Comparison of ENCODE assay signal across 17 cellular contexts in genomic region chr4:84126061-84126787, GRCh38.
DNase-seq lines count a peak whose midpoint lies in the region; ATAC-seq and TF ChIP-seq lines count a peak whose summit lies in the region.
"Had no signal": no experiment of that assay in that cellular context is flagged by ENCODE, and none has a peak within 500 bp of the region (broad histone marks: within the 10 kb centered on the region; RNA-seq: fewer than 3 reads in every experiment).

No MANE protein-coding gene starts in this region.

- H3K4me1 ChIP-seq in SJCRH30 (no peaks in the 10 kb centered on the region), mammary epithelial cell (ENCODE audit: insufficient read depth, low read length) (no peaks in the 10 kb centered on the region)
- H3K4me1 ChIP-seq: esophagus squamous epithelium, Peyer's patch, uterus had no signal

- no peak overlapping the region for H2AFZ ChIP-seq in mammary epithelial cell (ENCODE audit: low read depth, low read length)

- no peak overlapping the region for H3K27ac ChIP-seq in SJCRH30
- no peak overlapping the region for H3K27ac ChIP-seq in mammary epithelial cell (ENCODE audit: insufficient read depth, low read depth, low read length)
- H3K27ac ChIP-seq: esophagus squamous epithelium, Peyer's patch, uterus had no signal

- H3K9me3 ChIP-seq in SJCRH30 (replicated peaks) (no peaks in the 10 kb centered on the region; the same call in 1 of the 2 replicates), mammary epithelial cell (replicated peaks; ENCODE audit: insufficient read depth, low read length) (no peaks in the 10 kb centered on the region)
- H3K9me3 ChIP-seq: esophagus squamous epithelium, Peyer's patch, uterus had no signal

- peak overlapping the region; percentile 21 for H3K27ac Mint-ChIP-seq in mesothelial cell of epicardium
- H3K27ac Mint-ChIP-seq: activated T-helper 2 cell treated with anti-CD3 and anti-CD28 coated beads, Interferon-gamma antibody, Interleukin-2, Interleukin-4, amounts not matched to agents 10 μg/mL and 5 μg/mL and 100 μg/mL, durations not matched to agents 14 hours and 24 hours and 36 hours; naive B cell had no signal

- no peaks in the 10 kb centered on the region for H4K20me1 ChIP-seq in mammary epithelial cell (ENCODE audit: insufficient read depth, low read length)

- no peak for TF ChIP-seq CTCF in mesothelial cell of epicardium (IDR thresholded peaks at IDR 0.05; ENCODE audit: unreplicated experiment)
- TF ChIP-seq CTCF in mammary epithelial cell (conservative IDR thresholded peaks at IDR 0.05 in 1 of 2, IDR thresholded peaks at IDR 0.05 in 1 of 2; ENCODE audit: extremely low read depth in 1 of 2, insufficient read depth in 1 of 2, low read depth in 1 of 2, low read length in 2 of 2): no peak

- peak; percentile 46 for DNase-seq in DMS53 treated with DMSO at 0.1 percent for 48 hours (lab: John Stamatoyannopoulos, UW; ENCODE audit: unreplicated experiment)
- DNase-seq in HuH-7.5 (ENCODE audit: low spot score): peak; percentile 3
- no peak for DNase-seq in SJCRH30
- no peak for DNase-seq in mesothelial cell of epicardium (ENCODE audit: low spot score in 2 of 2, unreplicated experiment in 2 of 2)
- no peak for DNase-seq in Kasumi-1 (lab: John Stamatoyannopoulos, UW)
- DNase-seq in mammary epithelial cell: no peak
- DNase-seq: esophagus squamous epithelium; naive B cell; NCI-H1694; Peyer's patch; stimulated activated CD4-positive, alpha-beta T cell treated with anti-CD3 and anti-CD28 coated beads, Interleukin-4, amount 100 ng/mL, for 4 hours; uterus had no signal

- CTCF ChIA-PET in mammary epithelial cell (lab: Charles Lee; ENCODE audit: low non-redundant PET): no interaction called here

- peak overlapping the region; percentile 75 for H3K4me3 Mint-ChIP-seq in mesothelial cell of epicardium

- intact Hi-C loops in mammary epithelial cell (cut with micrococcal nuclease): no loop called here

- peaks cover 5% of the 10 kb centered on the region for H3K9me3 Mint-ChIP-seq in mesothelial cell of epicardium

- H3K9ac ChIP-seq in mammary epithelial cell (ENCODE audit: insufficient read depth, low read length): no peak overlapping the region

- in situ Hi-C loops in mammary epithelial cell (cut with MboI; ENCODE audit: low sequenced_read_pairs in 2 of 2): no loop called here

- dilution Hi-C loops in mammary epithelial cell (cut with HindIII; ENCODE audit: low sequenced_read_pairs): no loop called here

- ATAC-seq in HG03097 (IDR thresholded peaks at IDR 0.05; ENCODE audit: low FRiP score, unreplicated experiment) (no peak), GM21447 (IDR thresholded peaks at IDR 0.05; ENCODE audit: unreplicated experiment) (no peak)
- ATAC-seq: GM12878 had no signal

- no peaks in the 10 kb centered on the region for H3K27me3 ChIP-seq in SJCRH30
- H3K27me3 ChIP-seq in mammary epithelial cell (ENCODE audit: insufficient read depth, low read length): no peaks in the 10 kb centered on the region
- H3K27me3 ChIP-seq: esophagus squamous epithelium, Peyer's patch, uterus had no signal

- 64% methylated on average over 5 of the region's 5 CpGs for WGBS in mammary epithelial cell (ENCODE audit: low coverage, missing lambda C conversion rate)

- no peaks in the 10 kb centered on the region for H3K79me2 ChIP-seq in mammary epithelial cell (ENCODE audit: insufficient read depth, low read length)

- H3K27me3 Mint-ChIP-seq in mesothelial cell of epicardium (ENCODE audit: low read depth): no peaks in the 10 kb centered on the region
- H3K27me3 Mint-ChIP-seq: naive B cell had no signal

- H3K36me3 Mint-ChIP-seq in mesothelial cell of epicardium: peaks cover 1% of the 10 kb centered on the region

- H3K4me3 ChIP-seq in SJCRH30: peak overlapping the region; percentile 49
- H3K4me3 ChIP-seq in mammary epithelial cell (replicated peaks in 1 of 3; ENCODE audit: insufficient read depth in 1 of 3, low read depth in 2 of 3, low read length in 3 of 3): no peak overlapping the region
- H3K4me3 ChIP-seq: esophagus squamous epithelium, GM12878, lung, Peyer's patch, uterus had no signal

- H3K36me3 ChIP-seq in SJCRH30 (no peaks in the 10 kb centered on the region), mammary epithelial cell (ENCODE audit: insufficient read depth, low read length) (no peaks in the 10 kb centered on the region)
- H3K36me3 ChIP-seq: esophagus squamous epithelium, Peyer's patch, uterus had no signal

- no TSS peak for BruUV-seq in mammary epithelial cell (replicated peaks; lab: Mats Ljungman, UMichigan)

- peaks cover 1% of the 10 kb centered on the region for H3K4me1 Mint-ChIP-seq in mesothelial cell of epicardium
- H3K4me1 Mint-ChIP-seq: naive B cell had no signal

- H3K4me2 ChIP-seq in mammary epithelial cell (ENCODE audit: insufficient read depth, low read depth, low read length): no peak overlapping the region

Comparison
In these comparisons a context has a peak if more than half of its experiments do, and no peak if none do; other contexts are left out.
1. DNase-seq: peak in DMS53 treated with DMSO at 0.1 percent for 48 hours (single experiment) and HuH-7.5 (single experiment); none in SJCRH30 (0 of 2), mesothelial cell of epicardium (0 of 2), Kasumi-1 (0 of 2) and mammary epithelial cell (single experiment).